ENCODE assay signal across 16 cellular contexts in the genomic region with DNA sequence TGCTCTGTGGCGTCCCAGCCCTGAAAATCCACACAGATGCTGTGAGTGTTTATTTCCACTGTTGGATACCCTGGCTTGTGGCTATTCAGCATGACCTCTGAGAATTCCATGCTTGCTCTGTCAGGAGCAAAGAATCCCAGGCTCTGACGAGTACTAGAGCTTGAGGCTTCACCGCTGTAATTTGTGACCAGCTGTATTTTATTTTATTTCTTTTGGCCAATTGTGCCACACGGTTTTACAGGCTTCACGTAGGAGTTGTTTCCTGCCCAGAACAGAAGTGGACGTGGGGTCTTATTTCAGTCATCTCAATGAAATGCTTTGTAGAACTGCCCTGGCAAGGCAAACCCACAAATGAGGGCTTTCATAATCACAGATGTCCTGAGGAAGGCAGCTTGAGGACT.
DNase-seq lines count a peak whose midpoint lies in the region; ATAC-seq and TF ChIP-seq lines count a peak whose summit lies in the region.
"Had no signal": no experiment of that assay in that cellular context is flagged by ENCODE, and none has a peak within 500 bp of the region (broad histone marks: within the 10 kb centered on the region; RNA-seq: fewer than 3 reads in every experiment).

No MANE protein-coding gene starts in this region.

- H3K4me3 Mint-ChIP-seq in brain: peak overlapping the region in 3 of 5 experiments; percentile 29 to 63 (median 45)
- H3K4me3 Mint-ChIP-seq: activated T-helper 1 cell treated with anti-CD3 and anti-CD28 coated beads, Interleukin-12 subunit alpha, Interleukin-12 subunit beta, Interleukin-2, Interleukin-4 antibody, amounts not matched to agents 30 ng/mL and 10 ng/mL and 1 ng/mL, durations not matched to agents 14 hours and 24 hours and 36 hours; natural killer cell treated with Interleukin-12 subunit alpha and Interleukin-12 subunit beta and Interleukin-15 and Interleukin-18, amount 100 ng/mL, for 72 hours had no signal

- POLR2A ChIA-PET in AG04449 (lab: Yijun Ruan, JAX): interaction anchor here (1.0 to 1.5 kb wide), 2 partner anchors 10 to 58 kb away, joined by 3 to 9 read pairs; no protein-coding TSS in a partner anchor

- peaks cover 65% of the 10 kb centered on the region for H3K4me1 Mint-ChIP-seq in brain

- peak; percentile 88 for DNase-seq in AG04449 (ENCODE audit: low read depth, low spot score)
- peak; percentile 86 for DNase-seq in HS-5 (ENCODE audit: low read depth)
- DNase-seq in left kidney (ENCODE audit: low read depth, low spot score): peak; percentile 62
- no peak for DNase-seq in activated CD4-positive, alpha-beta T cell treated with anti-CD3 and anti-CD28 coated beads, Interleukin-2, amount 50 U/mL, for 1 hour
- DNase-seq in NCI-H1436 treated with DMSO at 0.1 percent for 48 hours (lab: John Stamatoyannopoulos, UW): no peak
- DNase-seq: activated CD4-positive, alpha-beta T cell treated with anti-CD3 and anti-CD28 coated beads for 48 hours; DMS 273 treated with DMSO at 0.1 percent for 48 hours; NCI-H187; stimulated activated CD4-positive, alpha-beta T cell treated with anti-CD3 and anti-CD28 coated beads, Interleukin-12 subunit alpha, Interleukin-12 subunit beta, amount 100 ng/mL, for 4 hours; uterus had no signal

- H3K9me3 Mint-ChIP-seq in brain: peaks cover 0 to 4% (median 0%) of the 10 kb centered on the region in 5 experiments
- H3K9me3 Mint-ChIP-seq: activated T-helper 1 cell treated with anti-CD3 and anti-CD28 coated beads, Interleukin-12 subunit alpha, Interleukin-12 subunit beta, Interleukin-2, Interleukin-4 antibody, amounts not matched to agents 30 ng/mL and 10 ng/mL and 1 ng/mL, durations not matched to agents 14 hours and 24 hours and 36 hours; natural killer cell treated with Interleukin-12 subunit alpha and Interleukin-12 subunit beta and Interleukin-15 and Interleukin-18, amount 100 ng/mL, for 72 hours had no signal

- H3K4me3 ChIP-seq in AG04449 (ENCODE audit: low read depth, low read length): no peak overlapping the region
- H3K4me3 ChIP-seq: A549, uterus had no signal

- peaks cover 5% of the 10 kb centered on the region for H3K36me3 Mint-ChIP-seq in brain
- H3K36me3 Mint-ChIP-seq: natural killer cell treated with Interleukin-12 subunit alpha and Interleukin-12 subunit beta and Interleukin-15 and Interleukin-18, amount 100 ng/mL, for 72 hours had no signal

- CTCF ChIA-PET in AG04449 (lab: Yijun Ruan, JAX): interaction anchor here (1.5 to 3.7 kb wide), 4 partner anchors 9 to 222 kb away, joined by 3 to 14 read pairs (median 9); no protein-coding TSS in a partner anchor

- ATAC-seq in HG03521 (IDR thresholded peaks at IDR 0.05; ENCODE audit: unreplicated experiment): no peak
- no peak for ATAC-seq in SK-N-SH treated with all-trans-retinoic acid at 6 μM for 48 hours
- ATAC-seq: A549; natural killer cell treated with Interleukin-12 subunit alpha and Interleukin-12 subunit beta and Interleukin-15 and Interleukin-18, amount 100 ng/mL, for 72 hours had no signal

- H3K27ac Mint-ChIP-seq in brain: peak overlapping the region in 4 of 5 experiments; percentile 17 to 95 (median 82)
- H3K27ac Mint-ChIP-seq: activated T-helper 1 cell treated with anti-CD3 and anti-CD28 coated beads, Interleukin-12 subunit alpha, Interleukin-12 subunit beta, Interleukin-2, Interleukin-4 antibody, amounts not matched to agents 30 ng/mL and 10 ng/mL and 1 ng/mL, durations not matched to agents 14 hours and 24 hours and 36 hours; natural killer cell treated with Interleukin-12 subunit alpha and Interleukin-12 subunit beta and Interleukin-15 and Interleukin-18, amount 100 ng/mL, for 72 hours had no signal

- H3K27me3 Mint-ChIP-seq in brain: peaks cover 5% of the 10 kb centered on the region

- TF ChIP-seq CTCF in AG04449 (IDR thresholded peaks at IDR 0.05; ENCODE audit: insufficient read depth, low read length, missing control alignments) (no peak), brain (conservative IDR thresholded peaks at IDR 0.05) (no peak)

TF ChIP-seq in SK-N-SH treated with all-trans-retinoic acid at 6 μM for 48 hours, 23 proteins besides CTCF, POLR2A, EP300 and RAD21:
- no peak for TF ChIP-seq ZFP3 (CRISPR knock-in tag; IDR thresholded peaks at IDR 0.05)
- TF ChIP-seq ARNTL (CRISPR knock-in tag; IDR thresholded peaks at IDR 0.05; ENCODE audit: borderline replicate concordance, low read depth): no peak

Comparison
In these comparisons a context has a peak if more than half of its experiments do, and no peak if none do; other contexts are left out.
1. DNase-seq: peak in AG04449 (single experiment), HS-5 (single experiment) and left kidney (single experiment); none in activated CD4-positive, alpha-beta T cell treated with anti-CD3 and anti-CD28 coated beads, Interleukin-2, amount 50 U/mL, for 1 hour (single experiment) and NCI-H1436 treated with DMSO at 0.1 percent for 48 hours (single experiment).